ENCODE assay signal across 32 cellular contexts in the genomic region with DNA sequence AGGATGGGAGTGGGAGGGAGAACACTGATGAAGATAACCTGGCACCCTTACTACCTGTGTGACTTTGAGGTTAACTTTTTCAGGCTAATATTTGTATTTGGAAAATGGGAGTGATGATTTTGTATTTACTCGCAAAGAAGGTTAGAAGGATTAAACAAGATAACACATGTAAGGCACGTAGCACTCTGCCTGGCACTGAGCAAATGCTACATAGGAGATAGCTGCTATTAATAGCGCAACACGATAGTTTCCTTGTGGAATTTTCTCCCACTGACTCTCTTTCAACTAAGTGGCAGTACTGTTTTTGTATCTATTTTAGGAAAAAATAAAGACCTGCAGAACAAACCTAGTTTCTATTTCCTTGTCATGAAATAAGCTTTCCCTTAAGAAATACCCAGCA. TPM values are rescaled to one million over a fixed set of nuclear protein-coding genes. Genes with fewer than 3 reads are reported as not detected.
"Had no signal": no experiment of that assay in that cellular context is flagged by ENCODE, and none has a peak within 500 bp of the region (broad histone marks: within the 10 kb centered on the region; RNA-seq: fewer than 3 reads in every experiment).

No MANE protein-coding gene starts in this region.

- H3K4me1 ChIP-seq: lower lobe of right lung, prostate gland, right lobe of liver, tibial artery, upper lobe of right lung had no signal

- H3K27ac ChIP-seq: heart right ventricle, lower lobe of right lung, neural progenitor cell, neutrophil, prostate gland, right lobe of liver, tibial artery, upper lobe of right lung had no signal

- H3K4me2 ChIP-seq: neural progenitor cell, smooth muscle cell had no signal

- H3K36me3 Mint-ChIP-seq: mesothelial cell of epicardium; naive B cell; natural killer cell; neural progenitor cell; stimulated activated memory B cell treated with anti-CD40 and anti-IgM and Interleukin-4, amounts not matched to agents 10 μg/mL and 1 μg/mL and 100 μg/mL, for 72 hours had no signal

- H3K9me3 Mint-ChIP-seq: mesothelial cell of epicardium; nephron progenitor cell; neural progenitor cell; stimulated activated memory B cell treated with anti-CD40 and anti-IgM and Interleukin-4, amounts not matched to agents 10 μg/mL and 1 μg/mL and 100 μg/mL, for 72 hours; stimulated activated naive CD8-positive, alpha-beta T cell treated with anti-CD3 and anti-CD28 coated beads, Interleukin-15, amount 100 ng/mL, for 72 hours had no signal

- H3K9ac ChIP-seq: neural progenitor cell had no signal

- H3K4me3 ChIP-seq: heart right ventricle, lower lobe of right lung, neural progenitor cell, prostate gland, right lobe of liver, smooth muscle cell, tibial artery, upper lobe of right lung had no signal

- H2AFZ ChIP-seq: neural progenitor cell had no signal

- H3K27ac Mint-ChIP-seq: mesothelial cell of epicardium; naive B cell; natural killer cell; neural progenitor cell; stimulated activated memory B cell treated with anti-CD40 and anti-IgM and Interleukin-4, amounts not matched to agents 10 μg/mL and 1 μg/mL and 100 μg/mL, for 72 hours had no signal

- H3K9me3 ChIP-seq: heart right ventricle, lower lobe of right lung, neutrophil, prostate gland, right lobe of liver, tibial artery, upper lobe of right lung had no signal

- H3K27me3 ChIP-seq: heart right ventricle, neural progenitor cell, neutrophil, right lobe of liver, tibial artery, upper lobe of right lung had no signal

- H3K36me3 ChIP-seq: heart right ventricle, lower lobe of right lung, neural progenitor cell, neutrophil, prostate gland, right lobe of liver, tibial artery, upper lobe of right lung had no signal

- FAIRE-seq: keratinocyte, urothelium cell line had no signal

- H3K4me1 Mint-ChIP-seq: naive B cell; natural killer cell; stimulated activated memory B cell treated with anti-CD40 and anti-IgM and Interleukin-4, amounts not matched to agents 10 μg/mL and 1 μg/mL and 100 μg/mL, for 72 hours; stimulated activated naive CD8-positive, alpha-beta T cell treated with anti-CD3 and anti-CD28 coated beads, Interleukin-15, amount 100 ng/mL, for 72 hours had no signal

- H3K27me3 Mint-ChIP-seq: naive B cell; stimulated activated memory B cell treated with anti-CD40 and anti-IgM and Interleukin-4, amounts not matched to agents 10 μg/mL and 1 μg/mL and 100 μg/mL, for 72 hours had no signal

- H3K4me3 Mint-ChIP-seq: mesothelial cell of epicardium; naive B cell; natural killer cell; nephron progenitor cell; neural progenitor cell; stimulated activated memory B cell treated with anti-CD40 and anti-IgM and Interleukin-4, amounts not matched to agents 10 μg/mL and 1 μg/mL and 100 μg/mL, for 72 hours; stimulated activated naive CD8-positive, alpha-beta T cell treated with anti-CD3 and anti-CD28 coated beads, Interleukin-15, amount 100 ng/mL, for 72 hours had no signal

- ATAC-seq: left cardiac atrium; left lobe of liver; lower lobe of right lung; natural killer cell; right lobe of liver; stimulated activated memory B cell treated with anti-CD40 and anti-IgM and Interleukin-4, amounts not matched to agents 10 μg/mL and 1 μg/mL and 100 μg/mL, for 72 hours; stimulated activated naive CD8-positive, alpha-beta T cell treated with anti-CD3 and anti-CD28 coated beads, Interleukin-15, amount 100 ng/mL, for 72 hours; upper lobe of right lung had no signal

- DNase-seq: heart right ventricle; hippocampal formation; kidney glomerular epithelial cell; left cardiac atrium; lower lobe of right lung; mammary epithelial cell; naive B cell; natural killer cell; nephron progenitor cell; occipital lobe; posterior cingulate gyrus; right lobe of liver; stimulated activated CD4-positive, alpha-beta T cell treated with anti-CD3 and anti-CD28 coated beads, Interleukin-1b, Interleukin-23, amount 100 ng/mL, for 48 hours; stimulated activated CD4-positive, alpha-beta T cell treated with anti-CD3 and anti-CD28 coated beads, Interleukin-2, amount 100 ng/mL, for 48 hours; stimulated activated CD4-positive, alpha-beta T cell treated with anti-CD3 and anti-CD28 coated beads, Interleukin-4, amount 100 ng/mL, for 4 hours; stimulated activated CD8-positive, alpha-beta memory T cell treated with anti-CD3 and anti-CD28 coated beads, Interleukin-4, amount 100 ng/mL, for 48 hours; stimulated activated naive CD4-positive, alpha-beta T cell treated with Interleukin-2 at 50 U/mL for 16 hours; stimulated activated naive CD8-positive, alpha-beta T cell treated with anti-CD3 and anti-CD28 coated beads, Interleukin-15, amount 100 ng/mL, for 72 hours; substantia nigra; tibial artery; trophoblast cell; upper lobe of right lung had no signal

RNA-seq across cellular contexts. Expression of a gene that starts 15.4 kb away (rescaled TPM):
- total RNA-seq: left cardiac atrium, natural killer cell, osteocyte, smooth muscle cell had no signal
- polyA plus RNA-seq: heart right ventricle, keratinocyte had no signal
